Comparison of ENCODE assay signal across 17 cellular contexts in genomic region chr5:135251099-135251498, GRCh38.
DNase-seq lines count a peak whose midpoint lies in the region; ATAC-seq and TF ChIP-seq lines count a peak whose summit lies in the region.
"Had no signal": no experiment of that assay in that cellular context is flagged by ENCODE, and none has a peak within 500 bp of the region (broad histone marks: within the 10 kb centered on the region; RNA-seq: fewer than 3 reads in every experiment).

No MANE protein-coding gene starts in this region.

- DNase-seq in right atrium auricular region (ENCODE audit: low spot score) (peak; percentile 47), cardiac septum (ENCODE audit: low spot score) (no peak), neuronal stem cell (ENCODE audit: low spot score) (peak; percentile 30), upper lobe of right lung (peak; percentile 29), tibial nerve (ENCODE audit: low spot score in 2 of 2) (no peak), OCI-M1 (lab: John Stamatoyannopoulos, UW) (no peak)
- DNase-seq in activated CD8-positive, alpha-beta memory T cell treated with anti-CD3 and anti-CD28 coated beads, Interleukin-2, amount 50 U/mL, for 48 hours, result peak; percentile 33
- DNase-seq: activated CD4-positive, alpha-beta T cell treated with anti-CD3 and anti-CD28 coated beads for 36 hours; effector memory CD8-positive, alpha-beta T cell; GM23248; KG1; NCI-H2029 treated with DMSO at 0.1 percent for 48 hours; PC-3; SIG-M5 had no signal

- TF ChIP-seq CTCF in right atrium auricular region (IDR thresholded peaks at IDR 0.05), result no peak
- TF ChIP-seq CTCF in upper lobe of right lung (IDR thresholded peaks at IDR 0.05), result no peak
- no peak for TF ChIP-seq CTCF in tibial nerve (IDR thresholded peaks at IDR 0.05)

- H3K27me3 ChIP-seq in right atrium auricular region (no peaks in the 10 kb centered on the region), neuronal stem cell (ENCODE audit: control insufficient read depth in 3 of 3, insufficient read depth in 3 of 3, low read depth in 1 of 3, low read length in 3 of 3) (no peaks in the 10 kb centered on the region), upper lobe of right lung (no peaks in the 10 kb centered on the region), tibial nerve (no peaks in the 10 kb centered on the region)
- H3K27me3 ChIP-seq: BLaER1 treated with 17β-estradiol and CSF1 and Interleukin-3, amounts not matched to agents 10 nM and 100 nM had no signal

- H3K9me3 ChIP-seq in right atrium auricular region, result no peaks in the 10 kb centered on the region
- peaks cover 0 to 4% of the 10 kb centered on the region in 2 donors for H3K9me3 ChIP-seq in neuronal stem cell (replicated peaks in 1 of 2; ENCODE audit: control insufficient read depth in 2 of 2, insufficient read depth in 1 of 2, low read depth in 1 of 2, low read length in 2 of 2)
- no peaks in the 10 kb centered on the region for H3K9me3 ChIP-seq in upper lobe of right lung
- H3K9me3 ChIP-seq in tibial nerve, result no peaks in the 10 kb centered on the region

- H3K4me3 ChIP-seq in right atrium auricular region (no peak overlapping the region), neuronal stem cell (ENCODE audit: low read length in 2 of 2) (no peak overlapping the region), upper lobe of right lung (no peak overlapping the region), tibial nerve (no peak overlapping the region)
- H3K4me3 ChIP-seq: BLaER1 treated with 17β-estradiol and CSF1 and Interleukin-3, amounts not matched to agents 10 nM and 100 nM; GM23248 had no signal

- H2BK120ac ChIP-seq in neuronal stem cell (ENCODE audit: low read depth, low read length), result no peak overlapping the region

- H2BK12ac ChIP-seq in neuronal stem cell (ENCODE audit: low read length), result no peak overlapping the region

- no peak overlapping the region for H4K8ac ChIP-seq in neuronal stem cell (ENCODE audit: low read depth, low read length)

- H3K79me1 ChIP-seq in neuronal stem cell (ENCODE audit: low read depth, low read length), result no peaks in the 10 kb centered on the region

- H2AK5ac ChIP-seq in neuronal stem cell (ENCODE audit: low read depth, low read length), result no peak overlapping the region

- no peak overlapping the region for H2BK5ac ChIP-seq in neuronal stem cell (ENCODE audit: low read length)

- H3K18ac ChIP-seq in neuronal stem cell (ENCODE audit: low read length), result peak overlapping the region; percentile 83

- H2AFZ ChIP-seq in neuronal stem cell (ENCODE audit: low read length), result no peak overlapping the region
- H2AFZ ChIP-seq: GM23248 had no signal

- H3K27ac ChIP-seq in right atrium auricular region (no peak overlapping the region), neuronal stem cell (replicated peaks; ENCODE audit: low read length) (peak overlapping the region; percentile 55), upper lobe of right lung (no peak overlapping the region), tibial nerve (no peak overlapping the region)
- H3K27ac ChIP-seq: BLaER1 treated with 17β-estradiol and CSF1 and Interleukin-3, amounts not matched to agents 10 nM and 100 nM; GM23248 had no signal

- H3K36me3 ChIP-seq in right atrium auricular region, result no peaks in the 10 kb centered on the region
- peaks cover 0 to 2% of the 10 kb centered on the region in 2 donors for H3K36me3 ChIP-seq in neuronal stem cell (replicated peaks in 1 of 2; ENCODE audit: control insufficient read depth in 2 of 2, insufficient read depth in 2 of 2, low read length in 2 of 2)
- H3K36me3 ChIP-seq in upper lobe of right lung, result no peaks in the 10 kb centered on the region
- no peaks in the 10 kb centered on the region for H3K36me3 ChIP-seq in tibial nerve

- H3K23ac ChIP-seq in neuronal stem cell (ENCODE audit: low read depth, low read length, poor library complexity), result no peak overlapping the region

- no peak overlapping the region for H3K4me2 ChIP-seq in neuronal stem cell (ENCODE audit: insufficient read depth, low read length, poor library complexity, severe bottlenecking)
- H3K4me2 ChIP-seq: BLaER1 treated with 17β-estradiol and CSF1 and Interleukin-3, amounts not matched to agents 10 nM and 100 nM had no signal

- TF ChIP-seq POLR2A in tibial nerve (IDR thresholded peaks at IDR 0.05), result no peak

- H3K9ac ChIP-seq in neuronal stem cell (ENCODE audit: low read depth, low read length, poor library complexity), result no peak overlapping the region
- H3K9ac ChIP-seq: BLaER1 treated with 17β-estradiol and CSF1 and Interleukin-3, amounts not matched to agents 10 nM and 100 nM; GM23248 had no signal

- ATAC-seq in upper lobe of right lung, result no peak
- no peak for ATAC-seq in HG02973 (IDR thresholded peaks at IDR 0.05; ENCODE audit: unreplicated experiment)
- ATAC-seq: activated CD4-positive, alpha-beta T cell treated with anti-CD3 and anti-CD28 coated beads for 36 hours; effector memory CD8-positive, alpha-beta T cell; PC-3; T-cell had no signal

- no peak overlapping the region for H2BK15ac ChIP-seq in neuronal stem cell (ENCODE audit: low read length)

- TF ChIP-seq EP300 in tibial nerve (IDR thresholded peaks at IDR 0.05), result no peak

- H3K14ac ChIP-seq in neuronal stem cell (ENCODE audit: low read length), result no peak overlapping the region

- no peak overlapping the region for H4K91ac ChIP-seq in neuronal stem cell (ENCODE audit: low read depth, low read length, poor library complexity)

- no CpG with 5 or more reads among the region's 8 CpGs for WGBS in neuronal stem cell (ENCODE audit: extremely low coverage in 2 of 2, insufficient read length in 2 of 2, insufficient replicate concordance in 1 of 2), 2 donors
- 79 to 84% methylated on average over 8 of the region's 8 CpGs for WGBS in tibial nerve, 2 donors

- H3K4me1 ChIP-seq in right atrium auricular region (peaks cover 0 to 14% of the 10 kb centered on the region in 2 donors), neuronal stem cell (ENCODE audit: control insufficient read depth in 2 of 2, insufficient read depth in 1 of 2, low read depth in 1 of 2, low read length in 2 of 2) (peaks cover 0 to 22% of the 10 kb centered on the region in 2 donors), upper lobe of right lung (peaks cover 11% of the 10 kb centered on the region), tibial nerve (peaks cover 0 to 3% (median 0%) of the 10 kb centered on the region in 4 donors)

- intact Hi-C loops in cardiac septum (cut with DNase I) (no loop called here), upper lobe of right lung (cut with DNase I) (no loop called here)

- no peak overlapping the region for H3K4ac ChIP-seq in neuronal stem cell (ENCODE audit: low read length)

Comparison
In these comparisons a context has a peak if more than half of its experiments do, and no peak if none do; other contexts are left out.
1. DNase-seq: peak in right atrium auricular region (single experiment), activated CD8-positive, alpha-beta memory T cell treated with anti-CD3 and anti-CD28 coated beads, Interleukin-2, amount 50 U/mL, for 48 hours (single experiment), neuronal stem cell (single experiment) and upper lobe of right lung (single experiment); none in cardiac septum (single experiment), tibial nerve (0 of 2) and OCI-M1 (single experiment).